In the genomic region with DNA sequence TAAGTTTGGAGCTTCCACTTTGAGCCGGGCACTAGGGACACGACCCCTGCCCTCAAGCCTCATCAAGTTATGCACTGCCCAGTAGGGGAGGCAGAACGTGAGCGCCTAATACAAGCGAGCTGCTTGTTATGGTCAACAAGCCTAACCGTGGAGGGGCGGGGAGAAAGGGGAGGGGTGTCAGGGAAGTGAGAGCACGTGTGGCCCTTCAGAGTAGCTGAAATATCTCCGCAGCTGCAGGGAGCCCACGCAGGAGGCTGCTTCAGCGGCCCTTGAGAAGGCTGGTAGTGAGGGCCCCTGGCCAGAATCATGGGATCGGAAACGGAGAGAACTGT, we compare ENCODE assay signal across 8 cellular contexts. TPM values are rescaled to one million over a fixed set of nuclear protein-coding genes. Genes with fewer than 3 reads are reported as not detected.
A peak's percentile ranks its signal among the peaks of the same experiment; 100 is the strongest.
DNase-seq lines count a peak whose midpoint lies in the region; ATAC-seq and TF ChIP-seq lines count a peak whose summit lies in the region.

No MANE protein-coding gene starts in this region.

- WGBS in psoas muscle, 3 donors = 0 to 3% (median 1%) methylated on average over 13 of the region's 13 CpGs

- peak overlapping the region; percentile 51 for H3K27ac ChIP-seq in CD4-positive, CD25-positive, alpha-beta regulatory T cell (ENCODE audit: insufficient read depth, low read length, poor library complexity, severe bottlenecking)
- peak overlapping the region; percentile 72 to 76 for H3K27ac ChIP-seq in right atrium auricular region
- peak overlapping the region; percentile 90 for H3K27ac ChIP-seq in psoas muscle

- intact Hi-C loops in psoas muscle (cut with DNase I) = no loop called here

- peak overlapping the region; percentile 85 to 91 (median 90) for H3K4me3 Mint-ChIP-seq in CD4-positive, CD25-positive, alpha-beta regulatory T cell

- TF ChIP-seq CTCF in right atrium auricular region (IDR thresholded peaks at IDR 0.05) (no peak), psoas muscle (IDR thresholded peaks at IDR 0.05) (no peak)

- peak overlapping the region; percentile 72 for H3K9ac ChIP-seq in adipocyte (ENCODE audit: low read length)

- no peaks in the 10 kb centered on the region for H3K27me3 Mint-ChIP-seq in CD4-positive, CD25-positive, alpha-beta regulatory T cell

- peak in 2 of 3 donors; percentile 13 to 60 for DNase-seq in CD4-positive, CD25-positive, alpha-beta regulatory T cell
- peak; percentile 14 for DNase-seq in RPMI7951 (ENCODE audit: low read depth)
- peak; percentile 44 for DNase-seq in adipocyte (ENCODE audit: low read depth)
- DNase-seq in right atrium auricular region (ENCODE audit: low spot score) = peak; percentile 60
- DNase-seq in psoas muscle = peak; percentile 63 to 75
- DNase-seq in NCI-H1092 treated with DMSO at 0.1 percent for 48 hours (lab: John Stamatoyannopoulos, UW) = no peak

- peaks cover 8% of the 10 kb centered on the region for H3K36me3 Mint-ChIP-seq in CD4-positive, CD25-positive, alpha-beta regulatory T cell

- H3K4me3 ChIP-seq in CD4-positive, CD25-positive, alpha-beta regulatory T cell (ENCODE audit: low read depth, low read length) = peak overlapping the region; percentile 64
- H3K4me3 ChIP-seq in adipocyte (ENCODE audit: low read length) (peak overlapping the region; percentile 74), right atrium auricular region (peak overlapping the region; percentile 55 to 64), psoas muscle (peak overlapping the region; percentile 81)

- ATAC-seq in CD4-positive, CD25-positive, alpha-beta regulatory T cell (ENCODE audit: low read depth in 2 of 2) = peak; percentile 24 to 27
- ATAC-seq in GM19351 (IDR thresholded peaks at IDR 0.05; ENCODE audit: unreplicated experiment) (peak; percentile 45), HG03460 (IDR thresholded peaks at IDR 0.05; ENCODE audit: unreplicated experiment) (peak; percentile 45), psoas muscle (peak; percentile 67 to 78 (median 72))

- H3K36me3 ChIP-seq in CD4-positive, CD25-positive, alpha-beta regulatory T cell (ENCODE audit: control insufficient read depth, insufficient read depth, low read length) = no peaks in the 10 kb centered on the region
- no peaks in the 10 kb centered on the region for H3K36me3 ChIP-seq in adipocyte (ENCODE audit: control insufficient read depth, insufficient read depth, low read length, severe bottlenecking)
- H3K36me3 ChIP-seq in right atrium auricular region = no peaks in the 10 kb centered on the region
- peaks cover 2 to 12% of the 10 kb centered on the region in 2 donors for H3K36me3 ChIP-seq in psoas muscle (ENCODE audit: insufficient read depth in 1 of 2, low read depth in 1 of 2)

- H3K9me3 Mint-ChIP-seq in CD4-positive, CD25-positive, alpha-beta regulatory T cell = peaks cover 0 to 2% (median 0%) of the 10 kb centered on the region in 7 donors

- H3K9me3 ChIP-seq in CD4-positive, CD25-positive, alpha-beta regulatory T cell (ENCODE audit: control insufficient read depth in 2 of 2, low read length in 2 of 2) = no peaks in the 10 kb centered on the region
- no peaks in the 10 kb centered on the region for H3K9me3 ChIP-seq in adipocyte (ENCODE audit: control insufficient read depth, low read length)
- no peaks in the 10 kb centered on the region for H3K9me3 ChIP-seq in right atrium auricular region
- no peaks in the 10 kb centered on the region for H3K9me3 ChIP-seq in psoas muscle

- peak overlapping the region; percentile 72 to 85 (median 78) for H3K27ac Mint-ChIP-seq in CD4-positive, CD25-positive, alpha-beta regulatory T cell

- H3K4me1 Mint-ChIP-seq in CD4-positive, CD25-positive, alpha-beta regulatory T cell = peaks cover 10 to 51% (median 29%) of the 10 kb centered on the region in 4 donors

- H3K27me3 ChIP-seq in CD4-positive, CD25-positive, alpha-beta regulatory T cell (ENCODE audit: control insufficient read depth, insufficient read depth, low read length) = no peaks in the 10 kb centered on the region
- H3K27me3 ChIP-seq in adipocyte (replicated peaks; ENCODE audit: control insufficient read depth, insufficient read depth, low read length) = peaks cover 22% of the 10 kb centered on the region
- H3K27me3 ChIP-seq in right atrium auricular region = no peaks in the 10 kb centered on the region
- H3K27me3 ChIP-seq in psoas muscle (ENCODE audit: insufficient read depth in 3 of 3, low read length in 2 of 3) = no peaks in the 10 kb centered on the region

- peaks cover 15% of the 10 kb centered on the region for H3K4me1 ChIP-seq in CD4-positive, CD25-positive, alpha-beta regulatory T cell (ENCODE audit: control insufficient read depth, insufficient read depth, low read length, poor library complexity, severe bottlenecking)
- H3K4me1 ChIP-seq in adipocyte (ENCODE audit: control insufficient read depth, insufficient read depth, low read length) (peaks cover 6% of the 10 kb centered on the region), right atrium auricular region (peaks cover 0 to 15% of the 10 kb centered on the region in 2 donors), psoas muscle (peaks cover 21% of the 10 kb centered on the region)

RNA-seq across cellular contexts. Expression of a gene that starts 0.7 kb away (rescaled TPM):
- total RNA-seq in CD4-positive, CD25-positive, alpha-beta regulatory T cell = 4.7 TPM
- polyA plus RNA-seq in CD4-positive, CD25-positive, alpha-beta regulatory T cell = 10 to 100 TPM in 2 of 4 donors, 1 to 10 TPM in 2; 9.1 to 14.9 (median 10.2) TPM
- under 0.01 and 0.68 TPM in 2 replicates for total RNA-seq in RPMI7951 (2014; rRNA removed; shearing (Covaris generic))
- 1 to 10 TPM; 5.0 to 10.0 TPM for total RNA-seq in right atrium auricular region
- 10 to 100 TPM; 16.7 to 41.7 (median 34.6) TPM for total RNA-seq in psoas muscle
- 10 to 100 TPM in 1 of 3 donors, 1 to 10 TPM in 2; 3.5 to 10.7 (median 8.6) TPM for polyA plus RNA-seq in psoas muscle

RNA-seq across cellular contexts. Expression of a gene that starts 6.1 kb away (rescaled TPM):
- total RNA-seq in CD4-positive, CD25-positive, alpha-beta regulatory T cell = 1.7 TPM
- 1 to 10 TPM in 1 of 4 donors, under 1 TPM in 3; 0.36 to 1.3 (median 0.70) TPM for polyA plus RNA-seq in CD4-positive, CD25-positive, alpha-beta regulatory T cell
- total RNA-seq in RPMI7951 (2014; rRNA removed; shearing (Covaris generic)) = not detected in 2 replicates
- under 1 TPM; 0.33 to 0.71 TPM for total RNA-seq in right atrium auricular region
- 1 to 10 TPM in 1 of 4 donors, under 1 TPM in 3; 0.38 to 1.1 (median 0.81) TPM for total RNA-seq in psoas muscle
- polyA plus RNA-seq in psoas muscle = under 1 TPM; 0.25 to 0.30 (median 0.28) TPM
